ENCODE assay signal across 10 cellular contexts in genomic region chr18:58247363-58247834, GRCh38.
DNase-seq lines count a peak whose midpoint lies in the region; ATAC-seq, FAIRE-seq and TF ChIP-seq lines count a peak whose summit lies in the region.
"Had no signal": no experiment of that assay in that cellular context is flagged by ENCODE, and none has a peak within 500 bp of the region (broad histone marks: within the 10 kb centered on the region; RNA-seq: fewer than 3 reads in every experiment).

No MANE protein-coding gene starts in this region.

- no peaks in the 10 kb centered on the region for H3K9me3 ChIP-seq in endothelial cell of umbilical vein (replicated peaks; ENCODE audit: control insufficient read depth, insufficient read depth, low read length)
- no peaks in the 10 kb centered on the region for H3K9me3 ChIP-seq in lower lobe of right lung
- no peaks in the 10 kb centered on the region for H3K9me3 ChIP-seq in smooth muscle cell (replicated peaks; ENCODE audit: low read depth)

- H3K79me2 ChIP-seq in endothelial cell of umbilical vein (ENCODE audit: control insufficient read depth, insufficient read depth, low read length) (no peaks in the 10 kb centered on the region), smooth muscle cell (ENCODE audit: low read depth) (no peaks in the 10 kb centered on the region)

- H4K20me1 ChIP-seq in endothelial cell of umbilical vein (replicated peaks; ENCODE audit: control insufficient read depth, extremely low read depth, insufficient read depth, low read length), result no peaks in the 10 kb centered on the region
- no peaks in the 10 kb centered on the region for H4K20me1 ChIP-seq in smooth muscle cell (ENCODE audit: low read depth)

- 48% methylated on average over 20 of the region's 20 CpGs for WGBS in smooth muscle cell (ENCODE audit: low lambda C conversion rate)
- 21 to 35% methylated on average over 17 to 20 of the region's 20 CpGs for WGBS in lower leg skin, 2 donors

- H3K9ac ChIP-seq in endothelial cell of umbilical vein (replicated peaks; ENCODE audit: extremely low read depth, insufficient read depth, low read length) (peak overlapping the region; percentile 39), smooth muscle cell (ENCODE audit: low read depth) (no peak overlapping the region)

- DNase-seq in NCI-H1694 (lab: John Stamatoyannopoulos, UW) (peak; percentile 23), endothelial cell of umbilical vein (ENCODE audit: low read depth, low spot score) (peak; percentile 83), lower lobe of right lung (no peak), smooth muscle cell (lab: John Stamatoyannopoulos, UW; ENCODE audit: unreplicated experiment) (no peak), lower leg skin (ENCODE audit: low spot score in 2 of 2) (no peak), activated gamma-delta T cell treated with Interleukin-2 at 50 U/mL for 16 hours (no peak)
- DNase-seq: activated T-cell treated with anti-CD3 and anti-CD28 coated beads, Interleukin-2, amount 50 U/mL, for 4 hours had no signal

- H3K36me3 ChIP-seq in endothelial cell of umbilical vein (ENCODE audit: control insufficient read depth in 2 of 2, extremely low read depth in 1 of 2, insufficient read depth in 2 of 2, low read length in 2 of 2) (no peaks in the 10 kb centered on the region), lower lobe of right lung (no peaks in the 10 kb centered on the region), smooth muscle cell (ENCODE audit: low read depth) (no peaks in the 10 kb centered on the region)

- BruUV-seq in endothelial cell of umbilical vein (replicated peaks; lab: Mats Ljungman, UMichigan), result TSS peak; percentile 95

- H3K4me3 ChIP-seq in endothelial cell of umbilical vein (replicated peaks in 1 of 3; ENCODE audit: insufficient read depth in 1 of 3, low read depth in 1 of 3, low read length in 3 of 3) (peak overlapping the region in 2 of 3 experiments; percentile 4 to 20), lower lobe of right lung (peak overlapping the region; percentile 32), smooth muscle cell (no peak overlapping the region), lower leg skin (ENCODE audit: low read depth, poor library complexity, severe bottlenecking) (no peak overlapping the region)

- H2AFZ ChIP-seq in endothelial cell of umbilical vein (ENCODE audit: low read depth, low read length), result peak overlapping the region; percentile 81
- peak overlapping the region; percentile 14 for H2AFZ ChIP-seq in smooth muscle cell (ENCODE audit: low read depth)

- H3K27ac ChIP-seq in endothelial cell of umbilical vein (ENCODE audit: insufficient read depth, low read depth, low read length), result peak overlapping the region; percentile 64
- H3K27ac ChIP-seq in lower lobe of right lung, result peak overlapping the region; percentile 59
- H3K27ac ChIP-seq in smooth muscle cell (ENCODE audit: low read depth), result no peak overlapping the region

- TF ChIP-seq CTCF in endothelial cell of umbilical vein (IDR thresholded peaks at IDR 0.05; ENCODE audit: extremely low read depth in 1 of 2, insufficient read depth in 1 of 2, low read depth in 1 of 2, low read length in 2 of 2) (no peak), lower lobe of right lung (IDR thresholded peaks at IDR 0.05) (no peak), smooth muscle cell (IDR thresholded peaks at IDR 0.05; ENCODE audit: borderline replicate concordance, insufficient read depth, poor library complexity, severe bottlenecking) (no peak), lower leg skin (IDR thresholded peaks at IDR 0.05) (no peak)

- H3K4me1 ChIP-seq in endothelial cell of umbilical vein (ENCODE audit: control insufficient read depth, extremely low read depth, insufficient read depth, low read length), result peaks cover 29% of the 10 kb centered on the region
- peaks cover 17% of the 10 kb centered on the region for H3K4me1 ChIP-seq in lower lobe of right lung
- H3K4me1 ChIP-seq in smooth muscle cell (ENCODE audit: low read depth), result peaks cover 8% of the 10 kb centered on the region

- H3K27me3 ChIP-seq in endothelial cell of umbilical vein (ENCODE audit: control insufficient read depth in 2 of 2, insufficient read depth in 2 of 2, low read length in 2 of 2), result no peaks in the 10 kb centered on the region
- H3K27me3 ChIP-seq in lower lobe of right lung (ENCODE audit: low read depth), result no peaks in the 10 kb centered on the region
- no peaks in the 10 kb centered on the region for H3K27me3 ChIP-seq in smooth muscle cell (ENCODE audit: low read depth)

- intact Hi-C loops in endothelial cell of umbilical vein (cut with micrococcal nuclease) (loop anchor here (1.0 to 2.0 kb wide), 5 partner anchors 15 to 75 kb away; no protein-coding TSS in a partner anchor), lower lobe of right lung (cut with DNase I) (no loop called here), lower leg skin (cut with DNase I; ENCODE audit: low total_unique reads) (loop anchor here (2.0 kb wide), 1 partner anchor 53 kb away; no protein-coding TSS in a partner anchor)

- H3K4me2 ChIP-seq in endothelial cell of umbilical vein (ENCODE audit: insufficient read depth, low read length) (peak overlapping the region; percentile 30), smooth muscle cell (peak overlapping the region; percentile 16)

- no peaks in the 10 kb centered on the region for H3K9me1 ChIP-seq in endothelial cell of umbilical vein (replicated peaks; ENCODE audit: control insufficient read depth, extremely low read depth, insufficient read depth, low read length)

- CTCF ChIA-PET in endothelial cell of umbilical vein (lab: Charles Lee), result interaction anchor here (0.6 to 1.7 kb wide), 8 partner anchors 11 to 74 kb away, joined by 3 to 8 read pairs (median 5); no protein-coding TSS in a partner anchor

- peak; percentile 87 for FAIRE-seq in endothelial cell of umbilical vein (lab: Jason Lieb, UNC)
- FAIRE-seq: G401.6 had no signal

- peak in 1 of 2 donors; percentile 43 for ATAC-seq in lower lobe of right lung
- no peak for ATAC-seq in HG03565 (IDR thresholded peaks at IDR 0.05; ENCODE audit: unreplicated experiment)
- no peak for ATAC-seq in GM19452 (IDR thresholded peaks at IDR 0.05; ENCODE audit: unreplicated experiment)
- ATAC-seq: activated T-cell treated with anti-CD3 and anti-CD28 coated beads, Interleukin-2, amount 50 U/mL, for 4 hours had no signal

- dilution Hi-C loops in endothelial cell of umbilical vein (cut with MboI; ENCODE audit: extremely low pct_ligation_motif_present, low sequenced_read_pairs), result no loop called here

- POLR2A ChIA-PET in endothelial cell of umbilical vein (lab: Charles Lee), result no interaction called here

- no peaks in the 10 kb centered on the region for H3F3A ChIP-seq in smooth muscle cell (ENCODE audit: low read depth)

- no peak for TF ChIP-seq POLR2A in endothelial cell of umbilical vein (IDR thresholded peaks at IDR 0.05; ENCODE audit: low read depth, low read length)
- TF ChIP-seq POLR2A in lower leg skin (IDR thresholded peaks at IDR 0.05), result no peak

TF ChIP-seq in endothelial cell of umbilical vein, 7 proteins besides CTCF, POLR2A, EP300 and RAD21:
- peak; percentile 49 for TF ChIP-seq MAX (IDR thresholded peaks at IDR 0.05; ENCODE audit: insufficient read depth, insufficient read length)
- TF ChIP-seq POLR2AphosphoS5 (IDR thresholded peaks at IDR 0.05; ENCODE audit: insufficient read depth, low read depth, low read length), result peak; percentile 46
- TF ChIP-seq EZH2 (IDR thresholded peaks at IDR 0.05; ENCODE audit: borderline replicate concordance, low read depth, low read length, severe bottlenecking), result no peak
- TF ChIP-seq MYC (IDR thresholded peaks at IDR 0.05; ENCODE audit: low read depth, low read length), result peak; percentile 9

Comparison
In these comparisons a context has a peak if more than half of its experiments do, and no peak if none do; other contexts are left out.
1. DNase-seq: peak in NCI-H1694 (single experiment) and endothelial cell of umbilical vein (single experiment); none in lower lobe of right lung (single experiment), smooth muscle cell (single experiment), lower leg skin (0 of 2) and activated gamma-delta T cell treated with Interleukin-2 at 50 U/mL for 16 hours (single experiment).
2. H3K4me3 ChIP-seq: peak in endothelial cell of umbilical vein (2 of 3) and lower lobe of right lung (single experiment); none in smooth muscle cell (single experiment) and lower leg skin (single experiment).